In genomic region chr10:18501198-18501597, GRCh38 we compare ENCODE assay signal across 10 cellular contexts.
DNase-seq lines count a peak whose midpoint lies in the region; ATAC-seq, FAIRE-seq and TF ChIP-seq lines count a peak whose summit lies in the region.
"Had no signal": no experiment of that assay in that cellular context is flagged by ENCODE, and none has a peak within 500 bp of the region (broad histone marks: within the 10 kb centered on the region; RNA-seq: fewer than 3 reads in every experiment).

No MANE protein-coding gene starts in this region.

- H3K9ac ChIP-seq in kidney (ENCODE audit: low read length in 2 of 2) = no peak overlapping the region

- H3K9me3 ChIP-seq in OCI-LY7 (ENCODE audit: low read length) (no peaks in the 10 kb centered on the region), kidney (ENCODE audit: control insufficient read depth in 1 of 2, low read length in 2 of 2) (no peaks in the 10 kb centered on the region), upper lobe of right lung (no peaks in the 10 kb centered on the region)

- intact Hi-C loops in OCI-LY7 (cut with micrococcal nuclease; ENCODE audit: unreplicated experiment) (no loop called here), kidney (cut with DNase I) (no loop called here), upper lobe of right lung (cut with DNase I) (no loop called here)

- TF ChIP-seq CTCF in astrocyte of the spinal cord (IDR thresholded peaks at IDR 0.05; ENCODE audit: low read depth, low read length) (no peak), OCI-LY7 (conservative IDR thresholded peaks at IDR 0.05; ENCODE audit: low read length) (no peak), kidney (IDR thresholded peaks at IDR 0.05; ENCODE audit: borderline replicate concordance, extremely low read depth, insufficient read depth) (no peak), upper lobe of right lung (IDR thresholded peaks at IDR 0.05) (no peak)

- in situ Hi-C loops in astrocyte of the spinal cord (cut with HindIII; ENCODE audit: low sequenced_read_pairs) = no loop called here

- no peak overlapping the region for H3K27ac ChIP-seq in OCI-LY7 (ENCODE audit: low read depth, low read length, poor library complexity, severe bottlenecking)
- no peak overlapping the region for H3K27ac ChIP-seq in kidney (ENCODE audit: low read depth in 2 of 2, low read length in 2 of 2)
- H3K27ac ChIP-seq in upper lobe of right lung = no peak overlapping the region

- H3K27me3 ChIP-seq in upper lobe of right lung = no peaks in the 10 kb centered on the region

- no peak overlapping the region for H2AFZ ChIP-seq in OCI-LY7 (ENCODE audit: low read length)

- POLR2A ChIA-PET in OCI-LY7 (lab: Charles Lee) = no interaction called here

- CTCF ChIA-PET in OCI-LY7 (lab: Charles Lee; ENCODE audit: unreplicated experiment) = no interaction called here

- no peak overlapping the region for H3K4me2 ChIP-seq in OCI-LY7 (ENCODE audit: low read length)

- ATAC-seq in GM19372 (IDR thresholded peaks at IDR 0.05; ENCODE audit: low read depth, unreplicated experiment) (peak; percentile 85), HG03196 (IDR thresholded peaks at IDR 0.05; ENCODE audit: unreplicated experiment) (peak; percentile 93), upper lobe of right lung (no peak)
- ATAC-seq: HCT116 had no signal

- no peak overlapping the region for H3K4me3 ChIP-seq in astrocyte of the spinal cord (ENCODE audit: low read depth, low read length)
- no peak overlapping the region for H3K4me3 ChIP-seq in OCI-LY7 (ENCODE audit: low read depth, low read length, poor library complexity, severe bottlenecking)
- no peak overlapping the region for H3K4me3 ChIP-seq in kidney (ENCODE audit: low read length in 2 of 2)
- no peak overlapping the region for H3K4me3 ChIP-seq in upper lobe of right lung

- no peaks in the 10 kb centered on the region for H3K79me2 ChIP-seq in OCI-LY7 (ENCODE audit: insufficient read depth, low read depth, low read length)

- no peak for FAIRE-seq in kidney (lab: Jason Lieb, UNC)

- BruUV-seq in OCI-LY7 (replicated peaks; lab: Mats Ljungman, UMichigan) = no TSS peak

- no peaks in the 10 kb centered on the region for H4K20me1 ChIP-seq in OCI-LY7 (ENCODE audit: insufficient read depth, low read length)

- no peaks in the 10 kb centered on the region for H3K9me2 ChIP-seq in OCI-LY7 (ENCODE audit: insufficient read depth, low read length)

- H3K4me1 ChIP-seq in OCI-LY7 (ENCODE audit: insufficient read depth, low read length, poor library complexity, severe bottlenecking) (no peaks in the 10 kb centered on the region), kidney (ENCODE audit: control insufficient read depth in 1 of 2, insufficient read depth in 1 of 2, low read depth in 1 of 2, low read length in 2 of 2) (no peaks in the 10 kb centered on the region), upper lobe of right lung (no peaks in the 10 kb centered on the region)

- H3K36me3 ChIP-seq in OCI-LY7 (ENCODE audit: insufficient read depth, low read length) = no peaks in the 10 kb centered on the region
- no peaks in the 10 kb centered on the region for H3K36me3 ChIP-seq in kidney (ENCODE audit: control insufficient read depth in 1 of 2, insufficient read depth in 2 of 2, low read length in 2 of 2)
- H3K36me3 ChIP-seq in upper lobe of right lung = no peaks in the 10 kb centered on the region

- DNase-seq in DMS 273 treated with DMSO at 0.1 percent for 48 hours (lab: John Stamatoyannopoulos, UW) (peak; percentile 0), astrocyte of the spinal cord (ENCODE audit: low read depth, low spot score) (peak; percentile 31), OCI-LY7 (ENCODE audit: low spot score) (no peak), kidney (no peak), NCI-H2081 treated with DMSO at 0.1 percent for 48 hours (lab: John Stamatoyannopoulos, UW) (no peak), upper lobe of right lung (no peak)
- DNase-seq: naive B cell had no signal

Comparison
In these comparisons a context has a peak if more than half of its experiments do, and no peak if none do; other contexts are left out.
1. DNase-seq: peak in DMS 273 treated with DMSO at 0.1 percent for 48 hours (single experiment) and astrocyte of the spinal cord (single experiment); none in OCI-LY7 (single experiment), kidney (single experiment), NCI-H2081 treated with DMSO at 0.1 percent for 48 hours (single experiment) and upper lobe of right lung (single experiment).